ENCODE assay signal across 13 cellular contexts in genomic region chr1:29713857-29714256, GRCh38.
DNase-seq lines count a peak whose midpoint lies in the region; ATAC-seq and TF ChIP-seq lines count a peak whose summit lies in the region.
"Had no signal": no experiment of that assay in that cellular context is flagged by ENCODE, and none has a peak within 500 bp of the region (broad histone marks: within the 10 kb centered on the region; RNA-seq: fewer than 3 reads in every experiment).

No MANE protein-coding gene starts in this region.

- H3K9ac ChIP-seq in neural progenitor cell: no peak overlapping the region

- 35% methylated on average over 1 of the region's 1 CpG for WGBS in suprapubic skin
- 35 to 67% methylated on average over 1 of the region's 1 CpG for WGBS in body of pancreas, 2 donors

- TF ChIP-seq POLR2A in suprapubic skin (IDR thresholded peaks at IDR 0.05): no peak
- no peak for TF ChIP-seq POLR2A in body of pancreas (IDR thresholded peaks at IDR 0.05)

- H3K4me1 ChIP-seq in neural progenitor cell (peaks cover 3% of the 10 kb centered on the region), suprapubic skin (peaks cover 15% of the 10 kb centered on the region), body of pancreas (no peaks in the 10 kb centered on the region)

- H3K4me1 Mint-ChIP-seq in neural progenitor cell: peaks cover 31% of the 10 kb centered on the region

- H3F3A ChIP-seq in neural progenitor cell (ENCODE audit: low read depth): peaks cover under 1% of the 10 kb centered on the region

- no peaks in the 10 kb centered on the region for H3K9me3 ChIP-seq in neural progenitor cell (ENCODE audit: low read depth)
- H3K9me3 ChIP-seq in suprapubic skin: no peaks in the 10 kb centered on the region
- H3K9me3 ChIP-seq in body of pancreas: no peaks in the 10 kb centered on the region
- H3K9me3 ChIP-seq: A549, neutrophil had no signal

- peaks cover 17% of the 10 kb centered on the region for H3K27me3 Mint-ChIP-seq in neural progenitor cell (ENCODE audit: insufficient read depth, low read depth)

- no peaks in the 10 kb centered on the region for H4K20me1 ChIP-seq in neural progenitor cell (ENCODE audit: low read depth)

- intact Hi-C loops in body of pancreas (cut with DNase I): no loop called here

- no peak for TF ChIP-seq EP300 in suprapubic skin (IDR thresholded peaks at IDR 0.05)

- H3K27ac ChIP-seq in neural progenitor cell (no peak overlapping the region), suprapubic skin (no peak overlapping the region), body of pancreas (no peak overlapping the region)
- H3K27ac ChIP-seq: A549, neutrophil had no signal

- ATAC-seq in body of pancreas (no peak), GM21526 (IDR thresholded peaks at IDR 0.05; ENCODE audit: low FRiP score, unreplicated experiment) (no peak)
- ATAC-seq: A549 had no signal

- H3K79me2 ChIP-seq in neural progenitor cell (ENCODE audit: low read depth): no peaks in the 10 kb centered on the region

- TF ChIP-seq CTCF in LNCAP (IDR thresholded peaks at IDR 0.05) (peak; percentile 27; the same call in 1 of the 2 replicates), neural progenitor cell (IDR thresholded peaks at IDR 0.05) (peak; percentile 32), suprapubic skin (IDR thresholded peaks at IDR 0.05) (no peak), body of pancreas (IDR thresholded peaks at IDR 0.05) (peak in 2 of 7 experiments; percentile 9)

- H3K4me2 ChIP-seq in neural progenitor cell: no peak overlapping the region
- H3K4me2 ChIP-seq: A549 had no signal

- no peaks in the 10 kb centered on the region for H3K36me3 ChIP-seq in neural progenitor cell
- no peaks in the 10 kb centered on the region for H3K36me3 ChIP-seq in suprapubic skin
- H3K36me3 ChIP-seq in body of pancreas (replicated peaks in 1 of 2; ENCODE audit: insufficient read depth in 1 of 2, low read depth in 2 of 2): no peaks in the 10 kb centered on the region
- H3K36me3 ChIP-seq: neutrophil had no signal

- H3K9me3 Mint-ChIP-seq in neural progenitor cell: peaks cover 14% of the 10 kb centered on the region

- no peaks in the 10 kb centered on the region for H3K36me3 Mint-ChIP-seq in neural progenitor cell

- DNase-seq in NCI-H2171 treated with DMSO at 0.1 percent for 48 hours (lab: John Stamatoyannopoulos, UW) (peak; percentile 15), NCI-H2171 (lab: John Stamatoyannopoulos, UW) (no peak), cerebellar cortex (ENCODE audit: low spot score) (peak; percentile 4), neural progenitor cell (ENCODE audit: low spot score) (no peak), suprapubic skin (ENCODE audit: low spot score in 2 of 2) (no peak), body of pancreas (no peak)
- DNase-seq: activated naive CD8-positive, alpha-beta T cell treated with anti-CD3 and anti-CD28 coated beads for 36 hours; NCI-H524; stimulated activated naive CD4-positive, alpha-beta T cell had no signal

- H2AFZ ChIP-seq in neural progenitor cell (replicated peaks): no peak overlapping the region

- H3K4me3 ChIP-seq in neural progenitor cell (no peak overlapping the region), suprapubic skin (no peak overlapping the region), body of pancreas (no peak overlapping the region)
- H3K4me3 ChIP-seq: A549 had no signal

- H3K27me3 ChIP-seq in neural progenitor cell: no peaks in the 10 kb centered on the region
- H3K27me3 ChIP-seq in suprapubic skin: no peaks in the 10 kb centered on the region
- no peaks in the 10 kb centered on the region for H3K27me3 ChIP-seq in body of pancreas

- no peak overlapping the region for H3K27ac Mint-ChIP-seq in neural progenitor cell
- H3K27ac Mint-ChIP-seq: activated naive CD8-positive, alpha-beta T cell treated with anti-CD3 and anti-CD28 coated beads for 36 hours had no signal

- no peak overlapping the region for H3K4me3 Mint-ChIP-seq in neural progenitor cell
- H3K4me3 Mint-ChIP-seq: activated naive CD8-positive, alpha-beta T cell treated with anti-CD3 and anti-CD28 coated beads for 36 hours had no signal

Comparison
In these comparisons a context has a peak if more than half of its experiments do, and no peak if none do; other contexts are left out.
1. DNase-seq: peak in NCI-H2171 treated with DMSO at 0.1 percent for 48 hours (single experiment) and cerebellar cortex (single experiment); none in NCI-H2171 (single experiment), neural progenitor cell (single experiment), suprapubic skin (0 of 2) and body of pancreas (0 of 4).
2. CTCF ChIP-seq: peak in LNCAP (single experiment) and neural progenitor cell (single experiment); none in suprapubic skin (0 of 2).